34 cellular contexts compared by ENCODE assay signal in genomic region chr18:33906046-33906445, GRCh38.
"Had no signal": no experiment of that assay in that cellular context is flagged by ENCODE, and none has a peak within 500 bp of the region (broad histone marks: within the 10 kb centered on the region; RNA-seq: fewer than 3 reads in every experiment).

No MANE protein-coding gene starts in this region.

- H3K27me3 Mint-ChIP-seq: activated B cell treated with CpG ODN at 0.5 μM for 24 hours; activated CD4-positive, alpha-beta memory T cell treated with anti-CD3 and anti-CD28 coated beads, Interleukin-2, amount 10 ng/mL, durations not matched to agents 7 days and 5 days; activated CD8-positive, alpha-beta memory T cell treated with anti-CD3 and anti-CD28 coated beads, Interleukin-2, amount 10 ng/mL, durations not matched to agents 7 days and 5 days; activated naive CD8-positive, alpha-beta T cell treated with anti-CD3 and anti-CD28 coated beads for 36 hours; central memory CD8-positive, alpha-beta T cell had no signal

- H3K4me3 Mint-ChIP-seq: activated B cell treated with CpG ODN at 0.5 μM for 24 hours; activated CD4-positive, alpha-beta memory T cell treated with anti-CD3 and anti-CD28 coated beads, Interleukin-2, amount 10 ng/mL, durations not matched to agents 7 days and 5 days; activated CD8-positive, alpha-beta memory T cell treated with anti-CD3 and anti-CD28 coated beads, Interleukin-2, amount 10 ng/mL, durations not matched to agents 7 days and 5 days; activated naive CD8-positive, alpha-beta T cell treated with anti-CD3 and anti-CD28 coated beads for 36 hours; central memory CD8-positive, alpha-beta T cell had no signal

- H3K4me1 Mint-ChIP-seq: activated B cell treated with CpG ODN at 0.5 μM for 24 hours; activated CD4-positive, alpha-beta memory T cell treated with anti-CD3 and anti-CD28 coated beads, Interleukin-2, amount 10 ng/mL, durations not matched to agents 7 days and 5 days; activated CD8-positive, alpha-beta memory T cell treated with anti-CD3 and anti-CD28 coated beads, Interleukin-2, amount 10 ng/mL, durations not matched to agents 7 days and 5 days; activated naive CD8-positive, alpha-beta T cell treated with anti-CD3 and anti-CD28 coated beads for 36 hours; central memory CD8-positive, alpha-beta T cell had no signal

- H3K27ac Mint-ChIP-seq: activated B cell treated with CpG ODN at 0.5 μM for 24 hours; activated CD4-positive, alpha-beta memory T cell treated with anti-CD3 and anti-CD28 coated beads, Interleukin-2, amount 10 ng/mL, durations not matched to agents 7 days and 5 days; activated CD8-positive, alpha-beta memory T cell treated with anti-CD3 and anti-CD28 coated beads, Interleukin-2, amount 10 ng/mL, durations not matched to agents 7 days and 5 days; activated naive CD8-positive, alpha-beta T cell treated with anti-CD3 and anti-CD28 coated beads for 36 hours had no signal

- ATAC-seq: activated CD8-positive, alpha-beta memory T cell treated with anti-CD3 and anti-CD28 coated beads, Interleukin-2, amount 10 ng/mL, durations not matched to agents 7 days and 5 days had no signal

- H3K4me2 ChIP-seq: KMS-11, PC-9 had no signal

- H3K36me3 ChIP-seq: cardiac muscle cell had no signal

- H3K27ac ChIP-seq: cardiac muscle cell, KMS-11, PC-9, VCaP had no signal

- H3K36me3 Mint-ChIP-seq: activated CD8-positive, alpha-beta memory T cell treated with anti-CD3 and anti-CD28 coated beads, Interleukin-2, amount 10 ng/mL, durations not matched to agents 7 days and 5 days; activated naive CD8-positive, alpha-beta T cell treated with anti-CD3 and anti-CD28 coated beads for 36 hours had no signal

- FAIRE-seq: RCC 7860 had no signal

- H3K9ac ChIP-seq: KMS-11 had no signal

- H3K27me3 ChIP-seq: cardiac muscle cell had no signal

- H3K4me3 ChIP-seq: cardiac muscle cell, PC-9 had no signal

- H2AFZ ChIP-seq: PC-9 had no signal

- DNase-seq: activated B cell treated with CpG ODN at 0.5 μM for 24 hours; activated CD4-positive, alpha-beta memory T cell treated with anti-CD3 and anti-CD28 coated beads, Interleukin-2, amount 10 ng/mL, durations not matched to agents 7 days and 5 days; activated CD4-positive, alpha-beta T cell treated with anti-CD3 and anti-CD28 coated beads for 4 hours; activated CD4-positive, CD25-positive, alpha-beta regulatory T cell treated with anti-CD3 and anti-CD28 coated beads, Interleukin-2, amount 50 U/mL, for 72 hours; activated CD8-positive, alpha-beta memory T cell treated with anti-CD3 and anti-CD28 coated beads for 24 hours; activated CD8-positive, alpha-beta memory T cell treated with anti-CD3 and anti-CD28 coated beads, Interleukin-2, amount 10 ng/mL, durations not matched to agents 7 days and 5 days; activated CD8-positive, alpha-beta memory T cell treated with anti-CD3 and anti-CD28 coated beads, Interleukin-2, amount 50 U/mL, for 48 hours; activated effector memory CD4-positive, alpha-beta T cell treated with anti-CD3 and anti-CD28 coated beads, Interleukin-2, amount 50 U/mL, for 16 hours; activated naive CD4-positive, alpha-beta T cell; activated naive CD4-positive, alpha-beta T cell treated with anti-CD3 and anti-CD28 coated beads, Interleukin-2, amount 50 U/mL, for 16 hours; activated naive CD8-positive, alpha-beta T cell treated with anti-CD3 and anti-CD28 coated beads for 36 hours; activated T-cell treated with anti-CD3 and anti-CD28 coated beads, Interleukin-2, amount 50 U/mL, for 48 hours; amniotic stem cell; aorta; MM.1S; MV-4-11; NCI-H1092; NCI-H146; NCI-H187; NCI-H2029 treated with DMSO at 0.1 percent for 48 hours; NCI-H226; NCI-H446 treated with DMSO at 0.1 percent for 48 hours; NCI-H524; PC-9; Right ventricle myocardium superior; SW 1271; T-helper 1 cell; T-helper 2 cell; T-helper 9 cell had no signal
